In the genomic region with DNA sequence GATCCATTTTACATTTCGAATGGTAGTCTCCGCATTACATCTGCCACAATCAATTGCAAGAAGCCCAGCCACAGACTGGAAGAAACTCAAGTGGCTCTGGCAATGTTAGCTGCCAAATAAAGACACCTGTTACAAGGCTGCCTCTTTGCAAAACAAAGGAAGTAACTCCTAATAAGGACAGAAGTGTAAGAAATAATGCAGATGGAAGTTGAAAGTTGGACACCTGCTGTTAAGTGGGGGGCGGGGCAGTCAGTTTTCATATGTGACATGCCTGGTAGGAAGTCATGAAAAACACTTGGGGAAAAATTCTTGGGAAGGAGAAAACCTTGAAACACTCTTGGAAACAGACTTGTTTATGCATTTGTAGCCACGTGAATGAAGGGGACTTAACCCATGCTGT, we compare ENCODE assay signal across 11 cellular contexts. TPM values are rescaled to one million over a fixed set of nuclear protein-coding genes. Genes with fewer than 3 reads are reported as not detected.
DNase-seq lines count a peak whose midpoint lies in the region; ATAC-seq, FAIRE-seq and TF ChIP-seq lines count a peak whose summit lies in the region.
"Had no signal": no experiment of that assay in that cellular context is flagged by ENCODE, and none has a peak within 500 bp of the region (broad histone marks: within the 10 kb centered on the region; RNA-seq: fewer than 3 reads in every experiment).

No MANE protein-coding gene starts in this region.

- H3K79me1 ChIP-seq in H1 (ENCODE audit: low read depth, low read length): no peaks in the 10 kb centered on the region

- H3K27ac ChIP-seq in GM23338 (ENCODE audit: low read depth): peak overlapping the region; percentile 42; the same call in 1 of the 2 replicates
- peak overlapping the region; percentile 11 for H3K27ac ChIP-seq in KOPT-K1 (ENCODE audit: low read depth, low read length, poor library complexity, severe bottlenecking)
- peak overlapping the region; percentile 4; the same call in 1 of the 2 replicates for H3K27ac ChIP-seq in H1 (ENCODE audit: low read depth, low read length)
- H3K27ac ChIP-seq: brain microvascular endothelial cell had no signal

- H3K27me3 Mint-ChIP-seq in GM23338 (ENCODE audit: insufficient read depth, low read depth, poor library complexity): peaks cover 2% of the 10 kb centered on the region
- H3K27me3 Mint-ChIP-seq in activated T-cell treated with anti-CD3 and anti-CD28 coated beads, Interleukin-2, amount 50 U/mL, for 24 hours: no peaks in the 10 kb centered on the region

- no peak overlapping the region for H2AK5ac ChIP-seq in H1 (ENCODE audit: low read depth, low read length)

- POLR2A ChIA-PET in H1 (lab: Charles Lee; ENCODE audit: partially characterized antibody): interaction anchor here (0.9 to 2.7 kb wide), 6 partner anchors 8 to 84 kb away, joined by 4 to 6 read pairs (median 4); no protein-coding TSS in a partner anchor

- no peak overlapping the region for H3K4ac ChIP-seq in H1 (replicated peaks; ENCODE audit: insufficient read length, low read depth, low read length)

- H2AFZ ChIP-seq in GM23338: no peak overlapping the region
- no peak overlapping the region for H2AFZ ChIP-seq in H1 (ENCODE audit: low read length)

- no peak overlapping the region for H2BK5ac ChIP-seq in H1 (ENCODE audit: low read depth, low read length)

- H3K4me3 ChIP-seq in GM23338: peak overlapping the region; percentile 8; the same call in 1 of the 2 replicates
- H3K4me3 ChIP-seq in H1 (ENCODE audit: extremely low read depth in 1 of 4, insufficient read depth in 2 of 4, low read depth in 3 of 4, low read length in 4 of 4): peak overlapping the region in 1 of 4 experiments; percentile 40; a peak in 2 of 8 replicates

- H3K18ac ChIP-seq in H1 (ENCODE audit: extremely low read depth, low read length): no peak overlapping the region

- H2BK15ac ChIP-seq in H1 (ENCODE audit: low read length): no peak overlapping the region

- CTCF ChIA-PET in H1 (lab: Charles Lee; ENCODE audit: partially characterized antibody): interaction anchor here (3.0 kb wide), 1 partner anchor 11 kb away, joined by 8 read pairs; no protein-coding TSS in a partner anchor

- H3K56ac ChIP-seq in H1 (replicated peaks; ENCODE audit: insufficient read length, low read depth, low read length): no peak overlapping the region

- H4K5ac ChIP-seq in H1 (ENCODE audit: insufficient read length, low read depth, low read length): no peak overlapping the region

- ATAC-seq in GM18502 (IDR thresholded peaks at IDR 0.05; ENCODE audit: poor library complexity, unreplicated experiment) (peak; percentile 68), GM23338 (peak; percentile 94)

- H3K79me2 ChIP-seq in GM23338 (replicated peaks; ENCODE audit: insufficient read depth) (no peaks in the 10 kb centered on the region), H1 (ENCODE audit: control insufficient read depth in 1 of 2, insufficient read depth in 2 of 2, low read length in 2 of 2) (no peaks in the 10 kb centered on the region)

- H2BK120ac ChIP-seq in H1 (replicated peaks; ENCODE audit: low read depth, low read length): no peak overlapping the region

- TF ChIP-seq POLR2A in H1 (IDR thresholded peaks at IDR 0.05; ENCODE audit: control extremely low read depth in 1 of 2, low read depth in 2 of 2, low read length in 2 of 2): peak in 1 of 2 experiments; percentile 48; a peak in 1 of 3 replicates

- H3K27ac Mint-ChIP-seq in GM23338: peak overlapping the region; percentile 79
- H3K27ac Mint-ChIP-seq in activated T-cell treated with anti-CD3 and anti-CD28 coated beads, Interleukin-2, amount 50 U/mL, for 24 hours: no peak overlapping the region

- no peaks in the 10 kb centered on the region for H3K9me3 Mint-ChIP-seq in GM23338
- H3K9me3 Mint-ChIP-seq in activated T-cell treated with anti-CD3 and anti-CD28 coated beads, Interleukin-2, amount 50 U/mL, for 24 hours: no peaks in the 10 kb centered on the region

- no peaks in the 10 kb centered on the region for H3K36me3 Mint-ChIP-seq in GM23338 (ENCODE audit: low read depth)
- no peaks in the 10 kb centered on the region for H3K36me3 Mint-ChIP-seq in activated T-cell treated with anti-CD3 and anti-CD28 coated beads, Interleukin-2, amount 50 U/mL, for 24 hours (ENCODE audit: low read depth)

- H3K9ac ChIP-seq in H1 (replicated peaks in 1 of 4; ENCODE audit: extremely low read depth in 1 of 4, low read depth in 3 of 4, low read length in 3 of 4): peak overlapping the region in 1 of 4 experiments; percentile 39; a peak in 2 of 7 replicates

- peak overlapping the region; percentile 35 for H3K4me3 Mint-ChIP-seq in GM23338
- no peak overlapping the region for H3K4me3 Mint-ChIP-seq in activated T-cell treated with anti-CD3 and anti-CD28 coated beads, Interleukin-2, amount 50 U/mL, for 24 hours

- no peaks in the 10 kb centered on the region for H3F3A ChIP-seq in GM23338 (replicated peaks; ENCODE audit: low read depth)

- TF ChIP-seq EP300 in H1 (IDR thresholded peaks at IDR 0.05; ENCODE audit: borderline replicate concordance in 1 of 2, low read depth in 2 of 2, low read length in 2 of 2): peak in 1 of 2 experiments; percentile 69; a peak in 1 of 3 replicates

- H3K9me3 ChIP-seq in KOPT-K1 (ENCODE audit: insufficient read depth, low read length, poor library complexity, severe bottlenecking) (no peaks in the 10 kb centered on the region), H1 (ENCODE audit: insufficient read depth in 2 of 2, low read depth in 1 of 2, low read length in 1 of 2) (no peaks in the 10 kb centered on the region; a peak in 1 of 4 replicates)

- H3K23ac ChIP-seq in H1 (ENCODE audit: insufficient read length): no peak overlapping the region

- H3K4me1 ChIP-seq in GM23338 (ENCODE audit: insufficient read depth) (peaks cover 23% of the 10 kb centered on the region), H1 (replicated peaks in 1 of 4; ENCODE audit: control insufficient read depth in 3 of 4, insufficient read depth in 4 of 4, low read length in 3 of 4) (peaks cover 4 to 13% (median 9%) of the 10 kb centered on the region in 4 experiments)

- H2BK20ac ChIP-seq in H1 (ENCODE audit: low read length): no peak overlapping the region

- 0 out of 2 replicates have a peak overlapping the region, but pooled peaks have one; percentile 7 for H2BK12ac ChIP-seq in H1 (ENCODE audit: low read depth, low read length)

- no peaks in the 10 kb centered on the region for H4K20me1 ChIP-seq in GM23338 (replicated peaks; ENCODE audit: insufficient read depth)
- H4K20me1 ChIP-seq in H1 (replicated peaks in 1 of 2; ENCODE audit: control insufficient read depth in 1 of 2, insufficient read depth in 2 of 2, low read length in 2 of 2): no peaks in the 10 kb centered on the region

- FAIRE-seq in H1 (lab: Jason Lieb, UNC): peak; percentile 83
- FAIRE-seq: islet of Langerhans had no signal

- no peak for TF ChIP-seq RAD21 in H1 (IDR thresholded peaks at IDR 0.05 in 1 of 2, conservative IDR thresholded peaks at IDR 0.05 in 1 of 2; ENCODE audit: low read depth in 2 of 2, low read length in 2 of 2)

- H3K36me3 ChIP-seq in GM23338 (ENCODE audit: insufficient read depth): no peaks in the 10 kb centered on the region
- no peaks in the 10 kb centered on the region for H3K36me3 ChIP-seq in KOPT-K1 (ENCODE audit: insufficient read depth, low read length)
- no peaks in the 10 kb centered on the region for H3K36me3 ChIP-seq in H1 (ENCODE audit: control insufficient read depth in 2 of 4, insufficient read depth in 4 of 4, low read length in 3 of 4)
- H3K36me3 ChIP-seq: brain microvascular endothelial cell had no signal

- WGBS in H1 (ENCODE audit: extremely low coverage in 1 of 2, insufficient coverage in 1 of 2, insufficient read length in 1 of 2, insufficient replicate concordance in 2 of 2, low coverage in 1 of 2, low lambda C conversion rate in 2 of 2, missing lambda C conversion rate in 1 of 2), 2 experiments: 21% methylated on average over 4 of the region's 4 CpGs; no CpG with 5 or more reads in 1 of the 2 experiments

- H3K4me1 Mint-ChIP-seq in GM23338: peaks cover 40% of the 10 kb centered on the region
- H3K4me1 Mint-ChIP-seq in activated T-cell treated with anti-CD3 and anti-CD28 coated beads, Interleukin-2, amount 50 U/mL, for 24 hours (ENCODE audit: low read depth): peaks cover 2% of the 10 kb centered on the region

- no peak for TF ChIP-seq CTCF in GM23338 (conservative IDR thresholded peaks at IDR 0.05; ENCODE audit: low read depth in 2 of 2)
- no peak for TF ChIP-seq CTCF in H1 (IDR thresholded peaks at IDR 0.05; ENCODE audit: control extremely low read depth in 1 of 3, insufficient read depth in 1 of 3, low read depth in 1 of 3, low read length in 3 of 3)

- H4K91ac ChIP-seq in H1 (replicated peaks; ENCODE audit: insufficient read length, low read length): no peak overlapping the region

- no peak overlapping the region for H4K8ac ChIP-seq in H1 (ENCODE audit: extremely low read depth, insufficient read depth, low read length)

- H3K23me2 ChIP-seq in H1 (ENCODE audit: low read depth, low read length): no peaks in the 10 kb centered on the region; the same call in 1 of the 2 replicates

- H3K4me2 ChIP-seq in GM23338 (peak overlapping the region; percentile 52), H1 (ENCODE audit: insufficient read depth in 1 of 2, low read depth in 2 of 2, low read length in 2 of 2) (peak overlapping the region; percentile 54 to 73)

- H3K14ac ChIP-seq in H1 (ENCODE audit: insufficient read length): no peak overlapping the region

- 0 out of 2 replicates have a peak, but pooled peaks cover under 1% of the 10 kb centered on the region for H3K9me2 ChIP-seq in GM23338 (ENCODE audit: insufficient read depth)

- H3K27me3 ChIP-seq in GM23338 (ENCODE audit: insufficient read depth) (no peaks in the 10 kb centered on the region), H1 (replicated peaks in 1 of 4; ENCODE audit: control insufficient read depth in 3 of 4, extremely low read depth in 1 of 4, insufficient read depth in 3 of 4, low read length in 3 of 4) (no peaks in the 10 kb centered on the region)
- H3K27me3 ChIP-seq: brain microvascular endothelial cell had no signal

- DNase-seq in GM23338 (ENCODE audit: low spot score): peak; percentile 75
- peak; percentile 15 to 57 for DNase-seq in H1 (ENCODE audit: low read depth in 1 of 2, low spot score in 2 of 2)
- DNase-seq in stimulated activated CD4-positive, alpha-beta T cell treated with anti-CD3 and anti-CD28 coated beads, Interleukin-4, amount 100 ng/mL, for 24 hours: no peak
- DNase-seq in activated T-cell treated with anti-CD3 and anti-CD28 coated beads, Interleukin-2, amount 50 U/mL, for 24 hours: no peak
- no peak for DNase-seq in effector CD8-positive, alpha-beta T cell (lab: John Stamatoyannopoulos, UW)
- DNase-seq in activated gamma-delta T cell treated with Interleukin-2 at 50 U/mL for 16 hours: no peak
- DNase-seq: activated CD4-positive, CD25-positive, alpha-beta regulatory T cell; brain microvascular endothelial cell had no signal

RNA-seq across cellular contexts. Expression of a gene that starts 54.1 kb away (rescaled TPM):
- 75.7 and 81.9 TPM in 2 replicates for total RNA-seq in GM23338 (2014; rRNA removed; shearing (Covaris generic))
- 21.2 and 28.1 TPM in 2 replicates for polyA plus RNA-seq in GM23338 (2016; fragmentation: Nextera tagmentation; extraction: Ambion mirVana)
- total RNA-seq in H1 (2021; fragmentation: NEBNext Ultra II Directional; extraction: Animal tissue kit (Norgen Biotek cat#: 25700)): 68.5 and 70.2 TPM in 2 replicates
- 25.4 and 50.7 TPM in 2 replicates for polyA plus RNA-seq in H1 (2011; rRNA removed)
- 40.7 TPM for polyA plus RNA-seq in H1 (2011; cell fraction: cytosol; rRNA removed)
- polyA plus RNA-seq in H1 (2011; cell fraction: nucleus; rRNA removed): 14.9 TPM
- polyA plus RNA-seq in H1 (2012, experiment 1 of 2): 38.0 to 75.0 TPM (median 49.4 TPM) in 4 replicates
- polyA plus RNA-seq in H1 (2012, experiment 2 of 2): 4.0 TPM
- 55.1 TPM for polyA plus RNA-seq in H1 (2013, experiment 1 of 2)
- 62.9 TPM for polyA plus RNA-seq in H1 (2013, experiment 2 of 2)
- 73.8 and 103 TPM in 2 replicates for polyA minus RNA-seq in H1 (2011; rRNA and poly(A)+ RNA removed)
- polyA minus RNA-seq in H1 (2011; cell fraction: cytosol; rRNA and poly(A)+ RNA removed): 47.3 TPM
- 50.2 TPM for polyA minus RNA-seq in H1 (2011; cell fraction: nucleus; rRNA and poly(A)+ RNA removed)

Comparison
In these comparisons a context has a peak if more than half of its experiments do, and no peak if none do; other contexts are left out.
1. DNase-seq: peak in GM23338 (single experiment) and H1 (2 of 2); none in stimulated activated CD4-positive, alpha-beta T cell treated with anti-CD3 and anti-CD28 coated beads, Interleukin-4, amount 100 ng/mL, for 24 hours (single experiment), activated T-cell treated with anti-CD3 and anti-CD28 coated beads, Interleukin-2, amount 50 U/mL, for 24 hours (single experiment), effector CD8-positive, alpha-beta T cell (single experiment) and activated gamma-delta T cell treated with Interleukin-2 at 50 U/mL for 16 hours (single experiment).
2. Peak in every context shown above with its lines, with median percentiles within 50 percentile points of each other: H3K27ac ChIP-seq.